Comparison of ENCODE assay signal across 8 cellular contexts in genomic region chr2:177211148-177211547, GRCh38. TPM values are rescaled to one million over a fixed set of nuclear protein-coding genes. Genes with fewer than 3 reads are reported as not detected.
DNase-seq lines count a peak whose midpoint lies in the region; ATAC-seq lines count a peak whose summit lies in the region.

No MANE protein-coding gene starts in this region.

- H3K27me3 Mint-ChIP-seq in activated CD4-positive, alpha-beta T cell treated with anti-CD3 and anti-CD28 coated beads, Interleukin-2, amount 10 ng/mL, durations not matched to agents 24 days and 14 days: no peaks in the 10 kb centered on the region
- no peaks in the 10 kb centered on the region for H3K27me3 Mint-ChIP-seq in activated T-helper 1 cell treated with anti-CD3 and anti-CD28 coated beads, Interleukin-12 subunit alpha, Interleukin-12 subunit beta, Interleukin-2, Interleukin-4 antibody, amounts not matched to agents 30 ng/mL and 10 ng/mL and 1 ng/mL, durations not matched to agents 14 hours and 24 hours and 36 hours (ENCODE audit: insufficient read depth)
- peaks cover 15 to 34% (median 32%) of the 10 kb centered on the region in 3 donors for H3K27me3 Mint-ChIP-seq in immature natural killer cell (ENCODE audit: low read depth in 3 of 3)

- H3K27ac ChIP-seq in temporal lobe (ENCODE audit: low read depth, low read length): peak overlapping the region; percentile 98

- H3K36me3 Mint-ChIP-seq in activated CD4-positive, alpha-beta T cell treated with anti-CD3 and anti-CD28 coated beads, Interleukin-2, amount 10 ng/mL, durations not matched to agents 24 days and 14 days (ENCODE audit: low read depth): peaks cover 42% of the 10 kb centered on the region
- H3K36me3 Mint-ChIP-seq in activated T-helper 1 cell treated with anti-CD3 and anti-CD28 coated beads, Interleukin-12 subunit alpha, Interleukin-12 subunit beta, Interleukin-2, Interleukin-4 antibody, amounts not matched to agents 30 ng/mL and 10 ng/mL and 1 ng/mL, durations not matched to agents 14 hours and 24 hours and 36 hours (ENCODE audit: low read depth): peaks cover 31% of the 10 kb centered on the region
- peaks cover 3 to 12% (median 7%) of the 10 kb centered on the region in 3 donors for H3K36me3 Mint-ChIP-seq in immature natural killer cell

- H3K9me3 Mint-ChIP-seq in activated CD4-positive, alpha-beta T cell treated with anti-CD3 and anti-CD28 coated beads, Interleukin-2, amount 10 ng/mL, durations not matched to agents 24 days and 14 days: no peaks in the 10 kb centered on the region
- no peaks in the 10 kb centered on the region for H3K9me3 Mint-ChIP-seq in activated T-helper 1 cell treated with anti-CD3 and anti-CD28 coated beads, Interleukin-12 subunit alpha, Interleukin-12 subunit beta, Interleukin-2, Interleukin-4 antibody, amounts not matched to agents 30 ng/mL and 10 ng/mL and 1 ng/mL, durations not matched to agents 14 hours and 24 hours and 36 hours
- H3K9me3 Mint-ChIP-seq in immature natural killer cell: no peaks in the 10 kb centered on the region

- peaks cover 38% of the 10 kb centered on the region for H3K4me1 Mint-ChIP-seq in activated CD4-positive, alpha-beta T cell treated with anti-CD3 and anti-CD28 coated beads, Interleukin-2, amount 10 ng/mL, durations not matched to agents 24 days and 14 days
- H3K4me1 Mint-ChIP-seq in activated T-helper 1 cell treated with anti-CD3 and anti-CD28 coated beads, Interleukin-12 subunit alpha, Interleukin-12 subunit beta, Interleukin-2, Interleukin-4 antibody, amounts not matched to agents 30 ng/mL and 10 ng/mL and 1 ng/mL, durations not matched to agents 14 hours and 24 hours and 36 hours (ENCODE audit: low read depth): peaks cover 51% of the 10 kb centered on the region
- H3K4me1 Mint-ChIP-seq in immature natural killer cell: peaks cover 42 to 49% of the 10 kb centered on the region in 2 donors

- H3K27ac Mint-ChIP-seq in activated CD4-positive, alpha-beta T cell treated with anti-CD3 and anti-CD28 coated beads, Interleukin-2, amount 10 ng/mL, durations not matched to agents 24 days and 14 days: peak overlapping the region; percentile 98
- H3K27ac Mint-ChIP-seq in activated T-helper 1 cell treated with anti-CD3 and anti-CD28 coated beads, Interleukin-12 subunit alpha, Interleukin-12 subunit beta, Interleukin-2, Interleukin-4 antibody, amounts not matched to agents 30 ng/mL and 10 ng/mL and 1 ng/mL, durations not matched to agents 14 hours and 24 hours and 36 hours: peak overlapping the region; percentile 99
- H3K27ac Mint-ChIP-seq in immature natural killer cell: peak overlapping the region; percentile 99 to 100 (median 100)

- ATAC-seq in HG03159 (IDR thresholded peaks at IDR 0.05; ENCODE audit: unreplicated experiment): no peak
- no peak for ATAC-seq in HG03520 (IDR thresholded peaks at IDR 0.05; ENCODE audit: unreplicated experiment)

- H3K4me3 Mint-ChIP-seq in activated CD4-positive, alpha-beta T cell treated with anti-CD3 and anti-CD28 coated beads, Interleukin-2, amount 10 ng/mL, durations not matched to agents 24 days and 14 days: peak overlapping the region; percentile 94
- H3K4me3 Mint-ChIP-seq in activated T-helper 1 cell treated with anti-CD3 and anti-CD28 coated beads, Interleukin-12 subunit alpha, Interleukin-12 subunit beta, Interleukin-2, Interleukin-4 antibody, amounts not matched to agents 30 ng/mL and 10 ng/mL and 1 ng/mL, durations not matched to agents 14 hours and 24 hours and 36 hours: peak overlapping the region; percentile 97
- peak overlapping the region; percentile 92 to 96 (median 95) for H3K4me3 Mint-ChIP-seq in immature natural killer cell

- intact Hi-C loops in activated CD4-positive, alpha-beta T cell treated with anti-CD3 and anti-CD28 coated beads, Interleukin-2, amount 10 ng/mL, durations not matched to agents 24 days and 14 days (cut with micrococcal nuclease): loop anchor here (5.0 kb wide), 3 partner anchors 121 to 1209 kb away; partner anchors contain the start of gene LNPK
- intact Hi-C loops in activated T-helper 1 cell treated with anti-CD3 and anti-CD28 coated beads, Interleukin-12 subunit alpha, Interleukin-12 subunit beta, Interleukin-2, Interleukin-4 antibody, amounts not matched to agents 30 ng/mL and 10 ng/mL and 1 ng/mL, durations not matched to agents 14 hours and 24 hours and 36 hours (cut with micrococcal nuclease): loop anchor here (5.0 kb wide), 1 partner anchor 206 kb away; no protein-coding TSS in a partner anchor

- no peak for DNase-seq in activated CD4-positive, alpha-beta T cell treated with anti-CD3 and anti-CD28 coated beads, Interleukin-2, amount 10 ng/mL, durations not matched to agents 24 days and 14 days
- no peak for DNase-seq in activated CD4-positive, alpha-beta T cell treated with anti-CD3 and anti-CD28 coated beads for 48 hours
- DNase-seq in activated T-helper 1 cell treated with anti-CD3 and anti-CD28 coated beads, Interleukin-12 subunit alpha, Interleukin-12 subunit beta, Interleukin-2, Interleukin-4 antibody, amounts not matched to agents 30 ng/mL and 10 ng/mL and 1 ng/mL, durations not matched to agents 14 hours and 24 hours and 36 hours (ENCODE audit: low spot score): no peak
- DNase-seq in immature natural killer cell (no peak), superior temporal gyrus (ENCODE audit: extremely low spot score) (no peak)

RNA-seq across cellular contexts. Expression of gene HNRNPA3, which starts 1.4 kb away (rescaled TPM):
- total RNA-seq in activated CD4-positive, alpha-beta T cell treated with anti-CD3 and anti-CD28 coated beads, Interleukin-2, amount 10 ng/mL, durations not matched to agents 24 days and 14 days: 333 and 336 TPM in 2 replicates
- total RNA-seq in activated T-helper 1 cell treated with anti-CD3 and anti-CD28 coated beads, Interleukin-12 subunit alpha, Interleukin-12 subunit beta, Interleukin-2, Interleukin-4 antibody, amounts not matched to agents 30 ng/mL and 10 ng/mL and 1 ng/mL, durations not matched to agents 14 hours and 24 hours and 36 hours: 326 and 333 TPM in 2 replicates
- 10 to 100 TPM; 47.7 to 85.5 (median 49.7) TPM for polyA plus RNA-seq in immature natural killer cell
- 128 TPM for total RNA-seq in temporal lobe

RNA-seq across cellular contexts. Expression of gene NFE2L2, which starts 53.4 kb away (rescaled TPM):
- total RNA-seq in activated CD4-positive, alpha-beta T cell treated with anti-CD3 and anti-CD28 coated beads, Interleukin-2, amount 10 ng/mL, durations not matched to agents 24 days and 14 days: 63.5 and 63.7 TPM in 2 replicates
- total RNA-seq in activated T-helper 1 cell treated with anti-CD3 and anti-CD28 coated beads, Interleukin-12 subunit alpha, Interleukin-12 subunit beta, Interleukin-2, Interleukin-4 antibody, amounts not matched to agents 30 ng/mL and 10 ng/mL and 1 ng/mL, durations not matched to agents 14 hours and 24 hours and 36 hours: 68.2 and 71.2 TPM in 2 replicates
- 10 to 100 TPM; 36.9 to 50.2 (median 41.2) TPM for polyA plus RNA-seq in immature natural killer cell
- total RNA-seq in temporal lobe: 14.0 TPM
